In genomic region chr3:50599115-50599715, GRCh38 we compare ENCODE assay signal across 13 cellular contexts. TPM values are rescaled to one million over a fixed set of nuclear protein-coding genes. Genes with fewer than 3 reads are reported as not detected.
DNase-seq lines count a peak whose midpoint lies in the region; ATAC-seq, FAIRE-seq and TF ChIP-seq lines count a peak whose summit lies in the region.
"Had no signal": no experiment of that assay in that cellular context is flagged by ENCODE, and none has a peak within 500 bp of the region (broad histone marks: within the 10 kb centered on the region; RNA-seq: fewer than 3 reads in every experiment).

No MANE protein-coding gene starts in this region.

- no peak overlapping the region for H2AFZ ChIP-seq in DND-41 (ENCODE audit: low read depth, low read length)

- no peaks in the 10 kb centered on the region for H3K27me3 Mint-ChIP-seq in effector memory CD8-positive, alpha-beta T cell

- H3K36me3 ChIP-seq in DND-41 (ENCODE audit: insufficient read depth, low read length) = peaks cover 12% of the 10 kb centered on the region
- peaks cover 2% of the 10 kb centered on the region for H3K36me3 ChIP-seq in rectal smooth muscle tissue (ENCODE audit: control insufficient read depth, insufficient read depth, low read length)

- H3K36me3 Mint-ChIP-seq in effector memory CD8-positive, alpha-beta T cell (ENCODE audit: insufficient read depth) = peaks cover 24% of the 10 kb centered on the region

- TF ChIP-seq CTCF in C4-2B (conservative IDR thresholded peaks at IDR 0.05) = no peak
- no peak for TF ChIP-seq CTCF in DND-41 (IDR thresholded peaks at IDR 0.05; ENCODE audit: borderline replicate concordance, extremely low read depth, low read length, poor library complexity, severe bottlenecking)

- peaks cover 54 to 59% of the 10 kb centered on the region in 2 donors for H3K4me1 Mint-ChIP-seq in effector memory CD8-positive, alpha-beta T cell (ENCODE audit: low read depth in 2 of 2)

- no peak for FAIRE-seq in GM19239 (lab: Jason Lieb, UNC)

- H3K79me2 ChIP-seq in DND-41 (ENCODE audit: insufficient read depth, low read length) = peaks cover 67% of the 10 kb centered on the region

- H3K27ac Mint-ChIP-seq in effector memory CD8-positive, alpha-beta T cell = peak overlapping the region; percentile 96 to 97

- H3K9ac ChIP-seq in DND-41 (ENCODE audit: low read depth, low read length) (peak overlapping the region; percentile 91), rectal smooth muscle tissue (ENCODE audit: low read length) (no peak overlapping the region)

- H3K4me1 ChIP-seq in DND-41 (ENCODE audit: insufficient read depth, low read length) = peaks cover 91% of the 10 kb centered on the region
- H3K4me1 ChIP-seq in rectal smooth muscle tissue (ENCODE audit: control insufficient read depth, insufficient read depth, low read length) = peaks cover 34% of the 10 kb centered on the region

- no peaks in the 10 kb centered on the region for H3K9me3 Mint-ChIP-seq in effector memory CD8-positive, alpha-beta T cell

- no peak overlapping the region for H3K4me2 ChIP-seq in DND-41 (ENCODE audit: insufficient read depth, low read length)

- ATAC-seq in DND-41 (ENCODE audit: insufficient read depth, low read depth) = no peak
- ATAC-seq in effector memory CD8-positive, alpha-beta T cell (replicated peaks) = no peak
- no peak for ATAC-seq in GM21526 (IDR thresholded peaks at IDR 0.05; ENCODE audit: low FRiP score, unreplicated experiment)
- ATAC-seq: left colon had no signal

- H3K27ac ChIP-seq in C4-2B (peak overlapping the region; percentile 94; the same call in 1 of the 2 replicates), DND-41 (ENCODE audit: low read length) (peak overlapping the region; percentile 99), rectal smooth muscle tissue (ENCODE audit: low read depth, low read length) (peak overlapping the region; percentile 98)

- no peaks in the 10 kb centered on the region for H3K27me3 ChIP-seq in DND-41 (ENCODE audit: insufficient read depth, low read length, poor library complexity)
- no peaks in the 10 kb centered on the region for H3K27me3 ChIP-seq in rectal smooth muscle tissue (ENCODE audit: control insufficient read depth, insufficient read depth, low read length)

- H3K4me3 Mint-ChIP-seq in effector memory CD8-positive, alpha-beta T cell = peak overlapping the region in 1 of 2 donors; percentile 27

- no peak for DNase-seq in DND-41
- no peak for DNase-seq in effector memory CD8-positive, alpha-beta T cell
- no peak for DNase-seq in GM19239 (ENCODE audit: insufficient read length, low spot score)
- DNase-seq in A172 (ENCODE audit: low spot score) = no peak
- DNase-seq: foreskin melanocyte; left colon; NCI-H1105; NCI-H69; occipital lobe; stimulated activated CD4-positive, alpha-beta T cell treated with anti-CD3 and anti-CD28 coated beads, Interleukin-4, amount 100 ng/mL, for 1 hour had no signal

- H3K9me3 ChIP-seq in DND-41 (ENCODE audit: insufficient read depth, low read length, severe bottlenecking) = no peaks in the 10 kb centered on the region

- H4K20me1 ChIP-seq in DND-41 (ENCODE audit: insufficient read depth, low read length) = no peaks in the 10 kb centered on the region

- H3K4me3 ChIP-seq in DND-41 (ENCODE audit: low read depth in 1 of 2, low read length in 2 of 2) (no peak overlapping the region), rectal smooth muscle tissue (ENCODE audit: low read length) (no peak overlapping the region)

RNA-seq across cellular contexts. Expression of gene CISH, which starts 12.4 kb away (rescaled TPM):
- total RNA-seq in A172 (2014; rRNA removed; shearing (Covaris generic)) = 1.1 and 2.3 TPM in 2 replicates

RNA-seq across cellular contexts. Expression of gene MAPKAPK3, which starts 17.7 kb away (rescaled TPM):
- total RNA-seq in A172 (2014; rRNA removed; shearing (Covaris generic)) = 78.1 and 84.0 TPM in 2 replicates

RNA-seq across cellular contexts. Expression of gene HEMK1, which starts 29.9 kb away (rescaled TPM):
- total RNA-seq in A172 (2014; rRNA removed; shearing (Covaris generic)) = 15.3 and 18.1 TPM in 2 replicates

RNA-seq across cellular contexts. Expression of gene C3orf18, which starts 31.7 kb away (rescaled TPM):
- total RNA-seq in A172 (2014; rRNA removed; shearing (Covaris generic)) = 0.43 TPM in 1 of 2 replicates, not detected in the other
